ENCODE assay signal across 9 cellular contexts in genomic region chr21:34983680-34984086, GRCh38.
DNase-seq lines count a peak whose midpoint lies in the region; ATAC-seq and TF ChIP-seq lines count a peak whose summit lies in the region.
"Had no signal": no experiment of that assay in that cellular context is flagged by ENCODE, and none has a peak within 500 bp of the region (broad histone marks: within the 10 kb centered on the region; RNA-seq: fewer than 3 reads in every experiment).

No MANE protein-coding gene starts in this region.

- H3K4me1 ChIP-seq in aorta (ENCODE audit: control insufficient read depth in 1 of 2, insufficient read depth in 2 of 2, low read length in 2 of 2) = peaks cover 0 to 3% of the 10 kb centered on the region in 2 donors
- H3K4me1 ChIP-seq: parathyroid adenoma had no signal

- CTCF ChIA-PET in activated B cell treated with CpG ODN at 0.5 μM for 24 hours (lab: Charles Lee) = interaction anchor here (0.8 to 2.1 kb wide), 5 partner anchors 37 to 182 kb away, joined by 3 to 7 read pairs (median 5); no protein-coding TSS in a partner anchor

- H3K27me3 ChIP-seq in aorta (ENCODE audit: control insufficient read depth in 1 of 2, insufficient read depth in 2 of 2, low read length in 1 of 2) = no peaks in the 10 kb centered on the region

- TF ChIP-seq CTCF in activated B cell treated with CpG ODN at 0.5 μM for 24 hours (IDR thresholded peaks at IDR 0.05) = no peak
- TF ChIP-seq CTCF in epithelial cell of proximal tubule (conservative IDR thresholded peaks at IDR 0.05; ENCODE audit: low read depth, low read length) = no peak

- H3K9me3 ChIP-seq in aorta (ENCODE audit: control insufficient read depth, low read length) = no peaks in the 10 kb centered on the region

- no peaks in the 10 kb centered on the region for H3K27me3 Mint-ChIP-seq in activated B cell treated with CpG ODN at 0.5 μM for 24 hours

- H3K9me3 Mint-ChIP-seq in activated B cell treated with CpG ODN at 0.5 μM for 24 hours = no peaks in the 10 kb centered on the region

- peak overlapping the region; percentile 61 for H3K4me3 Mint-ChIP-seq in activated B cell treated with CpG ODN at 0.5 μM for 24 hours

- no peak overlapping the region for H3K27ac ChIP-seq in aorta (ENCODE audit: low read depth in 1 of 2, low read length in 2 of 2)
- H3K27ac ChIP-seq: parathyroid adenoma had no signal

- H3K36me3 ChIP-seq in aorta (ENCODE audit: control insufficient read depth in 1 of 2, insufficient read depth in 2 of 2, low read length in 1 of 2) = no peaks in the 10 kb centered on the region

- ATAC-seq in HG03196 (IDR thresholded peaks at IDR 0.05; ENCODE audit: unreplicated experiment) = peak; percentile 25
- ATAC-seq in activated B cell treated with CpG ODN at 0.5 μM for 24 hours (ENCODE audit: low read depth) = peak; percentile 56
- ATAC-seq in GM19324 (IDR thresholded peaks at IDR 0.05; ENCODE audit: low FRiP score, unreplicated experiment) = no peak
- ATAC-seq in aorta (ENCODE audit: low FRiP score) = no peak

- H3K4me3 ChIP-seq in epithelial cell of proximal tubule (ENCODE audit: low read depth, low read length) (no peak overlapping the region), aorta (ENCODE audit: low read length in 2 of 2) (no peak overlapping the region)

- POLR2A ChIA-PET in activated B cell treated with CpG ODN at 0.5 μM for 24 hours (lab: Charles Lee) = interaction anchor here (0.6 to 2.3 kb wide), 11 partner anchors 10 to 119 kb away, joined by 3 to 20 read pairs (median 6); no protein-coding TSS in a partner anchor

- intact Hi-C loops in activated B cell treated with CpG ODN at 0.5 μM for 24 hours (cut with micrococcal nuclease) (loop anchor here (1.0 to 2.0 kb wide), 3 partner anchors 9 to 95 kb away; no protein-coding TSS in a partner anchor), aorta (cut with DNase I) (no loop called here)

- peak overlapping the region; percentile 89 for H3K27ac Mint-ChIP-seq in activated B cell treated with CpG ODN at 0.5 μM for 24 hours

- DNase-seq in activated B cell treated with CpG ODN at 0.5 μM for 24 hours = no peak
- peak; percentile 45 for DNase-seq in epithelial cell of proximal tubule (ENCODE audit: low read depth)
- DNase-seq in stimulated activated CD8-positive, alpha-beta memory T cell treated with anti-CD3 and anti-CD28 coated beads, Interleukin-7, amount 100 ng/mL, for 1 hour (ENCODE audit: low read depth in 2 of 2) = peak; percentile 32
- DNase-seq in mesenteric fat pad (ENCODE audit: low spot score) = no peak
- no peak for DNase-seq in NCI-H446 (lab: John Stamatoyannopoulos, UW)
- no peak for DNase-seq in aorta

- peaks cover 64% of the 10 kb centered on the region for H3K4me1 Mint-ChIP-seq in activated B cell treated with CpG ODN at 0.5 μM for 24 hours

- H3K36me3 Mint-ChIP-seq in activated B cell treated with CpG ODN at 0.5 μM for 24 hours (ENCODE audit: low read depth) = peaks cover 35% of the 10 kb centered on the region

Comparison
In these comparisons a context has a peak if more than half of its experiments do, and no peak if none do; other contexts are left out.
1. ATAC-seq: peak in HG03196 (single experiment) and activated B cell treated with CpG ODN at 0.5 μM for 24 hours (single experiment); none in GM19324 (single experiment) and aorta (single experiment).
2. DNase-seq: peak in epithelial cell of proximal tubule (single experiment) and stimulated activated CD8-positive, alpha-beta memory T cell treated with anti-CD3 and anti-CD28 coated beads, Interleukin-7, amount 100 ng/mL, for 1 hour (2 of 2); none in activated B cell treated with CpG ODN at 0.5 μM for 24 hours (single experiment), mesenteric fat pad (single experiment), NCI-H446 (0 of 2) and aorta (0 of 2).